ENCODE assay signal across 16 cellular contexts in the genomic region with DNA sequence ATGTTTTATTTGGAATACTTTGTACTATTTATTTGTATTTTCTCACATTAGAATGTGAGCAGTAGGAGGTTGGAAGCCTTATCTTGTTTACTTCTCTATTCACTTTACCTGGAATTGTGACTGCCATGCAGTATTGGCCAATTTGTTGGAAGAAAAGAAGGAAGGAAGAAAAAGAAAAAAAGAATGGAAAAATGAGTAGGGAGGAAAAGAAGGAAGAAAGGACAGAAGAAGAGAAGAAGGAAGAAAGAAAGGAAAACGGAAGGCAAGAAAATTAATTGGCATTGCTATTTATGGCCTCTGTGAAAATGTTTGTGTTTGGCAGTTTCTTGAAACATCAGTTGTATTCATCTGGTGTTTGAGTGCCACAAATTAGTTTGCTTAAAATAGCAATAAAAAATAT.
DNase-seq lines count a peak whose midpoint lies in the region; ATAC-seq and TF ChIP-seq lines count a peak whose summit lies in the region.
"Had no signal": no experiment of that assay in that cellular context is flagged by ENCODE, and none has a peak within 500 bp of the region (broad histone marks: within the 10 kb centered on the region; RNA-seq: fewer than 3 reads in every experiment).

No MANE protein-coding gene starts in this region.

- H3K36me3 ChIP-seq in HEK293 (ENCODE audit: control insufficient read depth in 2 of 2, insufficient read depth in 1 of 2, low read length in 2 of 2): no peaks in the 10 kb centered on the region
- no peaks in the 10 kb centered on the region for H3K36me3 ChIP-seq in Panc1 (ENCODE audit: control insufficient read depth, insufficient read depth, low read length)
- H3K36me3 ChIP-seq in smooth muscle cell (ENCODE audit: low read depth): no peaks in the 10 kb centered on the region
- H3K36me3 ChIP-seq in mucosa of descending colon (ENCODE audit: low read depth): no peaks in the 10 kb centered on the region
- H3K36me3 ChIP-seq in colonic mucosa: no peaks in the 10 kb centered on the region
- H3K36me3 ChIP-seq: BLaER1 treated with 17β-estradiol and CSF1 and Interleukin-3, amounts not matched to agents 10 nM and 100 nM had no signal

- H3K27me3 ChIP-seq in Panc1 (ENCODE audit: control insufficient read depth, insufficient read depth, low read length) (no peaks in the 10 kb centered on the region), smooth muscle cell (ENCODE audit: low read depth) (no peaks in the 10 kb centered on the region), colonic mucosa (no peaks in the 10 kb centered on the region)
- H3K27me3 ChIP-seq: BLaER1 treated with 17β-estradiol and CSF1 and Interleukin-3, amounts not matched to agents 10 nM and 100 nM had no signal

- no peak overlapping the region for H3K4me2 ChIP-seq in smooth muscle cell
- H3K4me2 ChIP-seq: A549; BLaER1 treated with 17β-estradiol and CSF1 and Interleukin-3, amounts not matched to agents 10 nM and 100 nM had no signal

- POLR2A ChIA-PET in HEK293 (lab: Yijun Ruan, JAX) (no interaction called here), Panc1 (lab: Charles Lee) (no interaction called here)

- WGBS in smooth muscle cell (ENCODE audit: low lambda C conversion rate): 92% methylated on average over 1 of the region's 1 CpG

- no peak overlapping the region for H3K4me3 ChIP-seq in HEK293 (ENCODE audit: low read depth, low read length)
- no peak overlapping the region for H3K4me3 ChIP-seq in Panc1 (ENCODE audit: low read depth in 2 of 2, low read length in 2 of 2)
- H3K4me3 ChIP-seq in smooth muscle cell: no peak overlapping the region
- no peak overlapping the region for H3K4me3 ChIP-seq in mucosa of descending colon
- H3K4me3 ChIP-seq in colonic mucosa: no peak overlapping the region
- H3K4me3 ChIP-seq: A549; BLaER1 treated with 17β-estradiol and CSF1 and Interleukin-3, amounts not matched to agents 10 nM and 100 nM; GM12878 had no signal

- H3K4me1 ChIP-seq in HEK293 (ENCODE audit: control insufficient read depth, insufficient read depth, low read length) (peaks cover 31% of the 10 kb centered on the region), Panc1 (ENCODE audit: control insufficient read depth, insufficient read depth, low read length) (peaks cover 23% of the 10 kb centered on the region; the same call in 1 of the 2 replicates), smooth muscle cell (ENCODE audit: low read depth) (peaks cover 24% of the 10 kb centered on the region), mucosa of descending colon (ENCODE audit: low read depth) (peaks cover 3% of the 10 kb centered on the region), colonic mucosa (no peaks in the 10 kb centered on the region)
- H3K4me1 ChIP-seq: BLaER1 treated with 17β-estradiol and CSF1 and Interleukin-3, amounts not matched to agents 10 nM and 100 nM; Caco-2 had no signal

- H3K79me2 ChIP-seq in smooth muscle cell (ENCODE audit: low read depth): no peaks in the 10 kb centered on the region

- ATAC-seq in Panc1 (no peak), mucosa of descending colon (no peak)
- ATAC-seq: A549; CD8-positive, alpha-beta T cell; GM12878 had no signal

- intact Hi-C loops in Panc1 (cut with micrococcal nuclease; ENCODE audit: unreplicated experiment): no loop called here
- intact Hi-C loops in mucosa of descending colon (cut with DNase I, micrococcal nuclease): no loop called here
- intact Hi-C loops in colonic mucosa (cut with DNase I): no loop called here

- CTCF ChIA-PET in HEK293 (lab: Yijun Ruan, JAX) (interaction anchor here (1.3 kb wide), 1 partner anchor 90 kb away, joined by 4 read pairs; no protein-coding TSS in a partner anchor), Panc1 (lab: Charles Lee) (no interaction called here)

- H3K9ac ChIP-seq in smooth muscle cell (ENCODE audit: low read depth) (no peak overlapping the region), colonic mucosa (ENCODE audit: low read depth in 2 of 2, low read length in 2 of 2) (no peak overlapping the region)
- H3K9ac ChIP-seq: BLaER1 treated with 17β-estradiol and CSF1 and Interleukin-3, amounts not matched to agents 10 nM and 100 nM had no signal

- no peaks in the 10 kb centered on the region for H3K9me3 ChIP-seq in HEK293 (ENCODE audit: control insufficient read depth, insufficient read depth, low read depth, low read length)
- H3K9me3 ChIP-seq in Panc1 (ENCODE audit: control insufficient read depth, insufficient read depth, low read depth, low read length): no peaks in the 10 kb centered on the region
- H3K9me3 ChIP-seq in smooth muscle cell (replicated peaks; ENCODE audit: low read depth): no peaks in the 10 kb centered on the region
- no peaks in the 10 kb centered on the region for H3K9me3 ChIP-seq in mucosa of descending colon
- no peaks in the 10 kb centered on the region for H3K9me3 ChIP-seq in colonic mucosa
- H3K9me3 ChIP-seq: A549; BLaER1 treated with 17β-estradiol and CSF1 and Interleukin-3, amounts not matched to agents 10 nM and 100 nM; Caco-2 had no signal

- in situ Hi-C loops in Panc1 (cut with HindIII; ENCODE audit: low pct_unique_long_range_greater_than_20kb, low sequenced_read_pairs): no loop called here

- TF ChIP-seq CTCF in HEK293 (tag by site-specific recombination; IDR thresholded peaks at IDR 0.05): no peak
- TF ChIP-seq CTCF in Panc1 (IDR thresholded peaks at IDR 0.05): no peak
- no peak for TF ChIP-seq CTCF in smooth muscle cell (IDR thresholded peaks at IDR 0.05; ENCODE audit: borderline replicate concordance, insufficient read depth, poor library complexity, severe bottlenecking)
- no peak for TF ChIP-seq CTCF in mucosa of descending colon (IDR thresholded peaks at IDR 0.05)
- TF ChIP-seq CTCF in colonic mucosa (IDR thresholded peaks at IDR 0.05): no peak

- BruUV-seq in Panc1 (replicated peaks; lab: Mats Ljungman, UMichigan): no TSS peak

- H3F3A ChIP-seq in smooth muscle cell (ENCODE audit: low read depth): peaks cover 10% of the 10 kb centered on the region

- H4K20me1 ChIP-seq in smooth muscle cell (ENCODE audit: low read depth): no peaks in the 10 kb centered on the region
- H4K20me1 ChIP-seq: BLaER1 treated with 17β-estradiol and CSF1 and Interleukin-3, amounts not matched to agents 10 nM and 100 nM had no signal

- H3K27ac ChIP-seq in HEK293 (ENCODE audit: extremely low read depth, low read depth, low read length): no peak overlapping the region
- peak overlapping the region; percentile 39; the same call in 1 of the 2 replicates for H3K27ac ChIP-seq in Panc1 (ENCODE audit: low read length)
- H3K27ac ChIP-seq in smooth muscle cell (ENCODE audit: low read depth): no peak overlapping the region
- H3K27ac ChIP-seq in colonic mucosa: no peak overlapping the region
- H3K27ac ChIP-seq: 22Rv1; A549; BLaER1 treated with 17β-estradiol and CSF1 and Interleukin-3, amounts not matched to agents 10 nM and 100 nM; C4-2B had no signal

- peak overlapping the region; percentile 33 for H2AFZ ChIP-seq in smooth muscle cell (ENCODE audit: low read depth)

- DNase-seq in Panc1 (ENCODE audit: low read depth, low spot score) (no peak), smooth muscle cell (lab: John Stamatoyannopoulos, UW; ENCODE audit: unreplicated experiment) (no peak), mucosa of descending colon (no peak), colonic mucosa (no peak)
- DNase-seq: AML-193; Caco-2; Calu3; CD4-positive, alpha-beta T cell; CD8-positive, alpha-beta T cell; DMS79 treated with DMSO at 0.1 percent for 48 hours had no signal

TF ChIP-seq in HEK293, 187 proteins besides CTCF, POLR2A, EP300 and RAD21 (continues in another document):
- TF ChIP-seq ZNF426 (tag by site-specific recombination; IDR thresholded peaks at IDR 0.05) (no peak), ZNF473 (tag by site-specific recombination; IDR thresholded peaks at IDR 0.05) (no peak), ZNF549 (tag by site-specific recombination; IDR thresholded peaks at IDR 0.05) (no peak), ZNF555 (tag by site-specific recombination; conservative IDR thresholded peaks at IDR 0.05) (no peak), HOXC10 (CRISPR knock-in tag; IDR thresholded peaks at IDR 0.05) (no peak), ZNF707 (tag by site-specific recombination; IDR thresholded peaks at IDR 0.05) (no peak), SP3 (tag by site-specific recombination; IDR thresholded peaks at IDR 0.05) (no peak), ZFP37 (tag by site-specific recombination; IDR thresholded peaks at IDR 0.05) (no peak)
- TF ChIP-seq, protein P1, sequence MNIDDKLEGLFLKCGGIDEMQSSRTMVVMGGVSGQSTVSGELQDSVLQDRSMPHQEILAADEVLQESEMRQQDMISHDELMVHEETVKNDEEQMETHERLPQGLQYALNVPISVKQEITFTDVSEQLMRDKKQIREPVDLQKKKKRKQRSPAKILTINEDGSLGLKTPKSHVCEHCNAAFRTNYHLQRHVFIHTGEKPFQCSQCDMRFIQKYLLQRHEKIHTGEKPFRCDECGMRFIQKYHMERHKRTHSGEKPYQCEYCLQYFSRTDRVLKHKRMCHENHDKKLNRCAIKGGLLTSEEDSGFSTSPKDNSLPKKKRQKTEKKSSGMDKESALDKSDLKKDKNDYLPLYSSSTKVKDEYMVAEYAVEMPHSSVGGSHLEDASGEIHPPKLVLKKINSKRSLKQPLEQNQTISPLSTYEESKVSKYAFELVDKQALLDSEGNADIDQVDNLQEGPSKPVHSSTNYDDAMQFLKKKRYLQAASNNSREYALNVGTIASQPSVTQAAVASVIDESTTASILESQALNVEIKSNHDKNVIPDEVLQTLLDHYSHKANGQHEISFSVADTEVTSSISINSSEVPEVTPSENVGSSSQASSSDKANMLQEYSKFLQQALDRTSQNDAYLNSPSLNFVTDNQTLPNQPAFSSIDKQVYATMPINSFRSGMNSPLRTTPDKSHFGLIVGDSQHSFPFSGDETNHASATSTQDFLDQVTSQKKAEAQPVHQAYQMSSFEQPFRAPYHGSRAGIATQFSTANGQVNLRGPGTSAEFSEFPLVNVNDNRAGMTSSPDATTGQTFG (tag by site-specific recombination; IDR thresholded peaks at IDR 0.05; ENCODE audit: borderline replicate concordance): no peak
- TF ChIP-seq, protein P2, sequence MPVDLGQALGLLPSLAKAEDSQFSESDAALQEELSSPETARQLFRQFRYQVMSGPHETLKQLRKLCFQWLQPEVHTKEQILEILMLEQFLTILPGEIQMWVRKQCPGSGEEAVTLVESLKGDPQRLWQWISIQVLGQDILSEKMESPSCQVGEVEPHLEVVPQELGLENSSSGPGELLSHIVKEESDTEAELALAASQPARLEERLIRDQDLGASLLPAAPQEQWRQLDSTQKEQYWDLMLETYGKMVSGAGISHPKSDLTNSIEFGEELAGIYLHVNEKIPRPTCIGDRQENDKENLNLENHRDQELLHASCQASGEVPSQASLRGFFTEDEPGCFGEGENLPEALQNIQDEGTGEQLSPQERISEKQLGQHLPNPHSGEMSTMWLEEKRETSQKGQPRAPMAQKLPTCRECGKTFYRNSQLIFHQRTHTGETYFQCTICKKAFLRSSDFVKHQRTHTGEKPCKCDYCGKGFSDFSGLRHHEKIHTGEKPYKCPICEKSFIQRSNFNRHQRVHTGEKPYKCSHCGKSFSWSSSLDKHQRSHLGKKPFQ (tag by site-specific recombination; IDR thresholded peaks at IDR 0.05): no peak
- TF ChIP-seq, protein P3, sequence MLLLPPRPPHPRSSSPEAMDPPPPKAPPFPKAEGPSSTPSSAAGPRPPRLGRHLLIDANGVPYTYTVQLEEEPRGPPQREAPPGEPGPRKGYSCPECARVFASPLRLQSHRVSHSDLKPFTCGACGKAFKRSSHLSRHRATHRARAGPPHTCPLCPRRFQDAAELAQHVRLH (tag by site-specific recombination; IDR thresholded peaks at IDR 0.05): no peak
